ENCODE assay signal across 32 cellular contexts in the genomic region with DNA sequence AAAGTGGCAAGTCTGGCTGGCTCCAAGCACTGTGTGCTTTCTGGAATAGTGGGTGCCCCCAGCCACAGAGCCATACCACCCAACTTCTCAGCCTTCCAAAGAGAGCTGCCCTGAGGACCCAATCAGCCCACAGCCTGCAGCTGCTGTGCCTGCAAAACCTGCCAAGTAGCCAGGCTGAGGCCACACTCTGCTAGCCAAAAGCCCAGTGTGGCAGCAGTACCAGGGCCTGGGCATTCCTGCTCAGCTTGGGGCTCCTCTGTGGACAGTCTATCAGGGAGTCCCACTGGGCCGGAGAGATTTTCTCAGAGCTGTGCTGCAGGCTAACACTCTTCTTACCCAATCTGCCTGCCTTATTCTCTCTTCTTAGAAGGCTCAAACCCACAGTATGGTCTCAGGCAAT.
DNase-seq lines count a peak whose midpoint lies in the region; ATAC-seq and TF ChIP-seq lines count a peak whose summit lies in the region.
"Had no signal": no experiment of that assay in that cellular context is flagged by ENCODE, and none has a peak within 500 bp of the region (broad histone marks: within the 10 kb centered on the region; RNA-seq: fewer than 3 reads in every experiment).

No MANE protein-coding gene starts in this region.

- no peak overlapping the region for H3K27ac Mint-ChIP-seq in activated CD4-positive, alpha-beta memory T cell treated with anti-CD3 and anti-CD28 coated beads for 36 hours
- H3K27ac Mint-ChIP-seq in activated CD4-positive, alpha-beta memory T cell treated with anti-CD3 and anti-CD28 coated beads, Interleukin-2, amount 10 ng/mL, durations not matched to agents 7 days and 5 days = no peak overlapping the region
- H3K27ac Mint-ChIP-seq: activated CD4-positive, alpha-beta T cell treated with anti-CD3 and anti-CD28 coated beads, Interleukin-2, amount 10 ng/mL, durations not matched to agents 24 days and 14 days; CD4-positive, CD25-positive, alpha-beta regulatory T cell; GM23338; HFFc6; immature natural killer cell; progenitor cell of endocrine pancreas had no signal

- H3K27me3 ChIP-seq in BE2C (no peaks in the 10 kb centered on the region), testis (no peaks in the 10 kb centered on the region)

- no peak overlapping the region for H3K4me3 Mint-ChIP-seq in activated CD4-positive, alpha-beta memory T cell treated with anti-CD3 and anti-CD28 coated beads for 36 hours
- no peak overlapping the region for H3K4me3 Mint-ChIP-seq in activated CD4-positive, alpha-beta memory T cell treated with anti-CD3 and anti-CD28 coated beads, Interleukin-2, amount 10 ng/mL, durations not matched to agents 7 days and 5 days
- H3K4me3 Mint-ChIP-seq: activated CD4-positive, alpha-beta T cell treated with anti-CD3 and anti-CD28 coated beads, Interleukin-2, amount 10 ng/mL, durations not matched to agents 24 days and 14 days; CD4-positive, CD25-positive, alpha-beta regulatory T cell; GM23338; HFFc6; immature natural killer cell had no signal

- peak; percentile 3 for DNase-seq in activated CD4-positive, alpha-beta memory T cell treated with anti-CD3 and anti-CD28 coated beads for 36 hours
- no peak for DNase-seq in activated CD4-positive, alpha-beta memory T cell treated with anti-CD3 and anti-CD28 coated beads, Interleukin-2, amount 10 ng/mL, durations not matched to agents 7 days and 5 days
- DNase-seq in BE2C (peak; percentile 5), ecto neural progenitor cell (ENCODE audit: low spot score) (peak; percentile 46), sciatic nerve (ENCODE audit: low spot score) (peak; percentile 32), GOT3 (lab: John Stamatoyannopoulos, UW) (no peak), T1000 (lab: John Stamatoyannopoulos, UW) (no peak), testis (no peak)
- DNase-seq: activated CD4-positive, alpha-beta T cell treated with anti-CD3 and anti-CD28 coated beads, Interleukin-2, amount 10 ng/mL, durations not matched to agents 24 days and 14 days; activated naive CD4-positive, alpha-beta T cell treated with anti-CD3 and anti-CD28 coated beads, Interleukin-2, amount 50 U/mL, for 16 hours; amygdala; brain microvascular endothelial cell; CD4-positive, CD25-positive, alpha-beta regulatory T cell; HFFc6; hypothalamus; immature natural killer cell; Kasumi-1; mammary epithelial cell; NCI-H1417 treated with DMSO at 0.1 percent for 48 hours; NCI-H2081; NCI-H524 treated with DMSO at 0.1 percent for 48 hours; SJCRH30; stimulated activated CD4-positive, alpha-beta T cell treated with anti-CD3 and anti-CD28 coated beads, Interleukin-15, amount 100 ng/mL, for 24 hours; stimulated activated CD4-positive, alpha-beta T cell treated with anti-CD3 and anti-CD28 coated beads, Interleukin-4, amount 100 ng/mL, for 4 hours; SW 1271; T-helper 9 cell had no signal

- no peak for ATAC-seq in sciatic nerve
- ATAC-seq: gastroesophageal sphincter, GM23338, Panc1 had no signal

- H3K36me3 ChIP-seq in BE2C = no peaks in the 10 kb centered on the region
- no peaks in the 10 kb centered on the region for H3K36me3 ChIP-seq in testis (ENCODE audit: low read depth, missing control alignments)
- H3K36me3 ChIP-seq: brain microvascular endothelial cell, gastroesophageal sphincter, SJCRH30, upper lobe of left lung had no signal

- no peaks in the 10 kb centered on the region for H3K9me3 ChIP-seq in BE2C
- H3K9me3 ChIP-seq in testis = no peaks in the 10 kb centered on the region
- H3K9me3 ChIP-seq: gastroesophageal sphincter, SJCRH30, upper lobe of left lung had no signal

- H3K36me3 Mint-ChIP-seq in activated CD4-positive, alpha-beta memory T cell treated with anti-CD3 and anti-CD28 coated beads for 36 hours = no peaks in the 10 kb centered on the region
- no peaks in the 10 kb centered on the region for H3K36me3 Mint-ChIP-seq in activated CD4-positive, alpha-beta memory T cell treated with anti-CD3 and anti-CD28 coated beads, Interleukin-2, amount 10 ng/mL, durations not matched to agents 7 days and 5 days (ENCODE audit: low read depth)
- H3K36me3 Mint-ChIP-seq: CD4-positive, CD25-positive, alpha-beta regulatory T cell had no signal

- H3K27ac ChIP-seq in testis = no peak overlapping the region
- H3K27ac ChIP-seq: brain microvascular endothelial cell, gastroesophageal sphincter, SJCRH30, upper lobe of left lung, VCaP had no signal

- no peak for TF ChIP-seq CTCF in BE2C (IDR thresholded peaks at IDR 0.05; ENCODE audit: low read depth, low read length)
- no peak for TF ChIP-seq CTCF in testis (IDR thresholded peaks at IDR 0.05)

- no peak for TF ChIP-seq POLR2A in testis (IDR thresholded peaks at IDR 0.05)

- peaks cover 58% of the 10 kb centered on the region for H3K27me3 Mint-ChIP-seq in activated CD4-positive, alpha-beta memory T cell treated with anti-CD3 and anti-CD28 coated beads for 36 hours
- peaks cover 48% of the 10 kb centered on the region for H3K27me3 Mint-ChIP-seq in activated CD4-positive, alpha-beta memory T cell treated with anti-CD3 and anti-CD28 coated beads, Interleukin-2, amount 10 ng/mL, durations not matched to agents 7 days and 5 days

- POLR2A ChIA-PET in activated CD4-positive, alpha-beta memory T cell treated with anti-CD3 and anti-CD28 coated beads for 36 hours (lab: Charles Lee) = no interaction called here
- POLR2A ChIA-PET in activated CD4-positive, alpha-beta memory T cell treated with anti-CD3 and anti-CD28 coated beads, Interleukin-2, amount 10 ng/mL, durations not matched to agents 7 days and 5 days (lab: Charles Lee) = no interaction called here

- intact Hi-C loops in activated CD4-positive, alpha-beta memory T cell treated with anti-CD3 and anti-CD28 coated beads for 36 hours (cut with micrococcal nuclease) = no loop called here
- intact Hi-C loops in sciatic nerve (cut with DNase I) (no loop called here), testis (cut with DNase I; ENCODE audit: low total_unique reads) (loop anchor here (10.0 kb wide), 1 partner anchor 779 kb away; no protein-coding TSS in a partner anchor)

- 67 to 100% methylated on average over 1 of the region's 1 CpG for WGBS in testis, 2 donors

- peaks cover 12% of the 10 kb centered on the region for H3K4me1 ChIP-seq in BE2C
- peaks cover 18% of the 10 kb centered on the region for H3K4me1 ChIP-seq in testis
- H3K4me1 ChIP-seq: SJCRH30 had no signal

- H3K4me3 ChIP-seq in BE2C (ENCODE audit: low read depth, low read length) (no peak overlapping the region), testis (no peak overlapping the region)
- H3K4me3 ChIP-seq: gastroesophageal sphincter, GM23338, SJCRH30, upper lobe of left lung had no signal

- no peaks in the 10 kb centered on the region for H3K9me3 Mint-ChIP-seq in activated CD4-positive, alpha-beta memory T cell treated with anti-CD3 and anti-CD28 coated beads for 36 hours
- no peaks in the 10 kb centered on the region for H3K9me3 Mint-ChIP-seq in activated CD4-positive, alpha-beta memory T cell treated with anti-CD3 and anti-CD28 coated beads, Interleukin-2, amount 10 ng/mL, durations not matched to agents 7 days and 5 days
- H3K9me3 Mint-ChIP-seq: activated CD4-positive, alpha-beta T cell treated with anti-CD3 and anti-CD28 coated beads, Interleukin-2, amount 10 ng/mL, durations not matched to agents 24 days and 14 days; GM23338; HFFc6; immature natural killer cell had no signal

- H3K4me1 Mint-ChIP-seq in activated CD4-positive, alpha-beta memory T cell treated with anti-CD3 and anti-CD28 coated beads for 36 hours (ENCODE audit: low read depth) = peaks cover 16% of the 10 kb centered on the region
- H3K4me1 Mint-ChIP-seq in activated CD4-positive, alpha-beta memory T cell treated with anti-CD3 and anti-CD28 coated beads, Interleukin-2, amount 10 ng/mL, durations not matched to agents 7 days and 5 days = no peaks in the 10 kb centered on the region
- H3K4me1 Mint-ChIP-seq: activated CD4-positive, alpha-beta T cell treated with anti-CD3 and anti-CD28 coated beads, Interleukin-2, amount 10 ng/mL, durations not matched to agents 24 days and 14 days had no signal

- CTCF ChIA-PET in activated CD4-positive, alpha-beta memory T cell treated with anti-CD3 and anti-CD28 coated beads for 36 hours (lab: Charles Lee) = interaction anchor here (1.2 kb wide), 1 partner anchor 931 kb away, joined by 3 read pairs; no protein-coding TSS in a partner anchor
- CTCF ChIA-PET in activated CD4-positive, alpha-beta memory T cell treated with anti-CD3 and anti-CD28 coated beads, Interleukin-2, amount 10 ng/mL, durations not matched to agents 7 days and 5 days (lab: Charles Lee) = interaction anchor here (1.2 to 1.4 kb wide), 3 partner anchors 702 to 932 kb away, joined by 3 to 7 read pairs (median 3); no protein-coding TSS in a partner anchor

Comparison
In these comparisons a context has a peak if more than half of its experiments do, and no peak if none do; other contexts are left out.
1. DNase-seq: peak in activated CD4-positive, alpha-beta memory T cell treated with anti-CD3 and anti-CD28 coated beads for 36 hours (single experiment), BE2C (single experiment), ecto neural progenitor cell (single experiment) and sciatic nerve (single experiment); none in activated CD4-positive, alpha-beta memory T cell treated with anti-CD3 and anti-CD28 coated beads, Interleukin-2, amount 10 ng/mL, durations not matched to agents 7 days and 5 days (single experiment), GOT3 (single experiment), T1000 (single experiment) and testis (single experiment).